Comparison of ENCODE assay signal across 15 cellular contexts in genomic region chr14:104392001-104392395, GRCh38.
DNase-seq lines count a peak whose midpoint lies in the region; ATAC-seq and TF ChIP-seq lines count a peak whose summit lies in the region.
"Had no signal": no experiment of that assay in that cellular context is flagged by ENCODE, and none has a peak within 500 bp of the region (broad histone marks: within the 10 kb centered on the region; RNA-seq: fewer than 3 reads in every experiment).

No MANE protein-coding gene starts in this region.

- TF ChIP-seq CTCF in endothelial cell (IDR thresholded peaks at IDR 0.05; ENCODE audit: unreplicated experiment) (no peak), progenitor cell of endocrine pancreas (IDR thresholded peaks at IDR 0.05; ENCODE audit: unreplicated experiment) (no peak)

- H3K36me3 Mint-ChIP-seq in activated naive CD8-positive, alpha-beta T cell, result no peaks in the 10 kb centered on the region
- H3K36me3 Mint-ChIP-seq in activated naive CD8-positive, alpha-beta T cell treated with anti-CD3 and anti-CD28 coated beads for 36 hours, result no peaks in the 10 kb centered on the region
- peaks cover under 1% of the 10 kb centered on the region for H3K36me3 Mint-ChIP-seq in endothelial cell (ENCODE audit: low read depth, unreplicated experiment)
- H3K36me3 Mint-ChIP-seq in progenitor cell of endocrine pancreas (ENCODE audit: insufficient read depth), result no peaks in the 10 kb centered on the region

- peak overlapping the region; percentile 64 for H3K4me3 Mint-ChIP-seq in activated naive CD8-positive, alpha-beta T cell
- H3K4me3 Mint-ChIP-seq in activated naive CD8-positive, alpha-beta T cell treated with anti-CD3 and anti-CD28 coated beads for 36 hours, result no peak overlapping the region
- H3K4me3 Mint-ChIP-seq in endothelial cell (ENCODE audit: unreplicated experiment) (no peak overlapping the region), progenitor cell of endocrine pancreas (ENCODE audit: low read depth) (no peak overlapping the region)
- H3K4me3 Mint-ChIP-seq in stimulated activated naive CD8-positive, alpha-beta T cell treated with anti-CD3 and anti-CD28 coated beads, Interleukin-15, amount 100 ng/mL, for 72 hours, result peak overlapping the region; percentile 37 to 50

- no peaks in the 10 kb centered on the region for H3K27me3 Mint-ChIP-seq in activated naive CD8-positive, alpha-beta T cell
- H3K27me3 Mint-ChIP-seq in activated naive CD8-positive, alpha-beta T cell treated with anti-CD3 and anti-CD28 coated beads for 36 hours, result no peaks in the 10 kb centered on the region
- peaks cover 15% of the 10 kb centered on the region for H3K27me3 Mint-ChIP-seq in endothelial cell (ENCODE audit: unreplicated experiment)
- no peaks in the 10 kb centered on the region for H3K27me3 Mint-ChIP-seq in stimulated activated naive CD8-positive, alpha-beta T cell treated with anti-CD3 and anti-CD28 coated beads, Interleukin-15, amount 100 ng/mL, for 72 hours
- peaks cover 34% of the 10 kb centered on the region for H3K27me3 Mint-ChIP-seq in progenitor cell of endocrine pancreas

- H3K27ac Mint-ChIP-seq in activated naive CD8-positive, alpha-beta T cell, result peak overlapping the region; percentile 86
- no peak overlapping the region for H3K27ac Mint-ChIP-seq in activated naive CD8-positive, alpha-beta T cell treated with anti-CD3 and anti-CD28 coated beads for 36 hours
- peak overlapping the region; percentile 30 for H3K27ac Mint-ChIP-seq in endothelial cell (ENCODE audit: unreplicated experiment)
- H3K27ac Mint-ChIP-seq in stimulated activated naive CD8-positive, alpha-beta T cell treated with anti-CD3 and anti-CD28 coated beads, Interleukin-15, amount 100 ng/mL, for 72 hours, result peak overlapping the region; percentile 46 to 87
- H3K27ac Mint-ChIP-seq in progenitor cell of endocrine pancreas, result no peak overlapping the region

- H3K9me3 Mint-ChIP-seq in activated naive CD8-positive, alpha-beta T cell (ENCODE audit: low read depth), result no peaks in the 10 kb centered on the region
- peaks cover under 1% of the 10 kb centered on the region for H3K9me3 Mint-ChIP-seq in activated naive CD8-positive, alpha-beta T cell treated with anti-CD3 and anti-CD28 coated beads for 36 hours
- H3K9me3 Mint-ChIP-seq in endothelial cell (ENCODE audit: unreplicated experiment) (peaks cover under 1% of the 10 kb centered on the region), progenitor cell of endocrine pancreas (ENCODE audit: low read depth) (no peaks in the 10 kb centered on the region)
- peaks cover 0 to 3% of the 10 kb centered on the region in 2 donors for H3K9me3 Mint-ChIP-seq in stimulated activated naive CD8-positive, alpha-beta T cell treated with anti-CD3 and anti-CD28 coated beads, Interleukin-15, amount 100 ng/mL, for 72 hours

- no peak for DNase-seq in activated naive CD8-positive, alpha-beta T cell treated with anti-CD3 and anti-CD28 coated beads for 36 hours
- peak; percentile 26 for DNase-seq in activated CD4-positive, CD25-positive, alpha-beta regulatory T cell treated with anti-CD3 and anti-CD28 coated beads, Interleukin-2, amount 50 U/mL, for 72 hours
- DNase-seq in endothelial cell (ENCODE audit: low spot score), result no peak
- no peak for DNase-seq in stimulated activated naive CD8-positive, alpha-beta T cell treated with anti-CD3 and anti-CD28 coated beads, Interleukin-15, amount 100 ng/mL, for 72 hours
- DNase-seq in progenitor cell of endocrine pancreas (ENCODE audit: low spot score, unreplicated experiment), result no peak
- DNase-seq in RPMI8226, result no peak
- DNase-seq: activated gamma-delta T cell treated with Interleukin-2 at 50 U/mL for 16 hours, GOT3, NCI-H1436, NCI-H510A, small intestine, WERI-Rb-1 had no signal

- peaks cover 62% of the 10 kb centered on the region for H3K4me1 Mint-ChIP-seq in activated naive CD8-positive, alpha-beta T cell (ENCODE audit: low read depth)
- peaks cover 58% of the 10 kb centered on the region for H3K4me1 Mint-ChIP-seq in activated naive CD8-positive, alpha-beta T cell treated with anti-CD3 and anti-CD28 coated beads for 36 hours
- no peaks in the 10 kb centered on the region for H3K4me1 Mint-ChIP-seq in endothelial cell (ENCODE audit: unreplicated experiment)
- peaks cover 88% of the 10 kb centered on the region for H3K4me1 Mint-ChIP-seq in stimulated activated naive CD8-positive, alpha-beta T cell treated with anti-CD3 and anti-CD28 coated beads, Interleukin-15, amount 100 ng/mL, for 72 hours
- H3K4me1 Mint-ChIP-seq in progenitor cell of endocrine pancreas (ENCODE audit: low read depth), result no peaks in the 10 kb centered on the region

- ATAC-seq in stimulated activated naive CD8-positive, alpha-beta T cell treated with anti-CD3 and anti-CD28 coated beads, Interleukin-15, amount 100 ng/mL, for 72 hours, result no peak
- no peak for ATAC-seq in GM21390 (IDR thresholded peaks at IDR 0.05; ENCODE audit: unreplicated experiment)
- ATAC-seq: gastroesophageal sphincter had no signal

Comparison
In these comparisons a context has a peak if more than half of its experiments do, and no peak if none do; other contexts are left out.
1. H3K27ac Mint-ChIP-seq: peak in activated naive CD8-positive, alpha-beta T cell (single experiment), endothelial cell (single experiment) and stimulated activated naive CD8-positive, alpha-beta T cell treated with anti-CD3 and anti-CD28 coated beads, Interleukin-15, amount 100 ng/mL, for 72 hours (2 of 2); none in activated naive CD8-positive, alpha-beta T cell treated with anti-CD3 and anti-CD28 coated beads for 36 hours (single experiment) and progenitor cell of endocrine pancreas (single experiment).
2. H3K4me3 Mint-ChIP-seq: peak in activated naive CD8-positive, alpha-beta T cell (single experiment) and stimulated activated naive CD8-positive, alpha-beta T cell treated with anti-CD3 and anti-CD28 coated beads, Interleukin-15, amount 100 ng/mL, for 72 hours (2 of 2); none in activated naive CD8-positive, alpha-beta T cell treated with anti-CD3 and anti-CD28 coated beads for 36 hours (single experiment), endothelial cell (single experiment) and progenitor cell of endocrine pancreas (single experiment).